Comparison of ENCODE assay signal across 1 cellular context in the genomic region with DNA sequence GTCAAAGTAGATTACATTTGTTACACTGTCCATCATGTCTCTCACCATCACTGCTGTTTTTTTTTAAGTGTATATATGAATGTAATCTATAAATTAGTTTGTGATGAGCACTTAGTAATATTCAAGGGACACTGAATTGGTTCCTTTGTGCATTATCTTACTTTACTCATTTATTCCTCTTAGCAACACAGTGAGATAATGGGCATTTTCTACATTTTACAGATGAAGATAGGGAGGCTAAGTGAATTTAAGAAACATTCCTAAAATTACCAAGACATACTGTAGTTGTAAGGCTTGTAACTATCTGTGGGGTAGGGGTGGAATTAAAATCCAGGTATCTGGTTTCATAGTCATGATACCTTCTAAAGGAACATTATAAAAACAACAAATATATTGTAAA.
TF ChIP-seq lines count a peak whose summit lies in the region.

No MANE protein-coding gene starts in this region.

TF ChIP-seq in SK-N-SH, 30 proteins besides CTCF, POLR2A, EP300 and RAD21 (continued from another document):
- TF ChIP-seq, protein P1, sequence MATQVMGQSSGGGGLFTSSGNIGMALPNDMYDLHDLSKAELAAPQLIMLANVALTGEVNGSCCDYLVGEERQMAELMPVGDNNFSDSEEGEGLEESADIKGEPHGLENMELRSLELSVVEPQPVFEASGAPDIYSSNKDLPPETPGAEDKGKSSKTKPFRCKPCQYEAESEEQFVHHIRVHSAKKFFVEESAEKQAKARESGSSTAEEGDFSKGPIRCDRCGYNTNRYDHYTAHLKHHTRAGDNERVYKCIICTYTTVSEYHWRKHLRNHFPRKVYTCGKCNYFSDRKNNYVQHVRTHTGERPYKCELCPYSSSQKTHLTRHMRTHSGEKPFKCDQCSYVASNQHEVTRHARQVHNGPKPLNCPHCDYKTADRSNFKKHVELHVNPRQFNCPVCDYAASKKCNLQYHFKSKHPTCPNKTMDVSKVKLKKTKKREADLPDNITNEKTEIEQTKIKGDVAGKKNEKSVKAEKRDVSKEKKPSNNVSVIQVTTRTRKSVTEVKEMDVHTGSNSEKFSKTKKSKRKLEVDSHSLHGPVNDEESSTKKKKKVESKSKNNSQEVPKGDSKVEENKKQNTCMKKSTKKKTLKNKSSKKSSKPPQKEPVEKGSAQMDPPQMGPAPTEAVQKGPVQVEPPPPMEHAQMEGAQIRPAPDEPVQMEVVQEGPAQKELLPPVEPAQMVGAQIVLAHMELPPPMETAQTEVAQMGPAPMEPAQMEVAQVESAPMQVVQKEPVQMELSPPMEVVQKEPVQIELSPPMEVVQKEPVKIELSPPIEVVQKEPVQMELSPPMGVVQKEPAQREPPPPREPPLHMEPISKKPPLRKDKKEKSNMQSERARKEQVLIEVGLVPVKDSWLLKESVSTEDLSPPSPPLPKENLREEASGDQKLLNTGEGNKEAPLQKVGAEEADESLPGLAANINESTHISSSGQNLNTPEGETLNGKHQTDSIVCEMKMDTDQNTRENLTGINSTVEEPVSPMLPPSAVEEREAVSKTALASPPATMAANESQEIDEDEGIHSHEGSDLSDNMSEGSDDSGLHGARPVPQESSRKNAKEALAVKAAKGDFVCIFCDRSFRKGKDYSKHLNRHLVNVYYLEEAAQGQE (IDR thresholded peaks at IDR 0.05; ENCODE audit: low read depth, low read length): no peak
- TF ChIP-seq GATA2 (CRISPR knock-in tag; IDR thresholded peaks at IDR 0.05) (no peak), MXI1 (IDR thresholded peaks at IDR 0.05; ENCODE audit: low read depth, low read length) (no peak), MEF2A (IDR thresholded peaks at IDR 0.05; ENCODE audit: borderline replicate concordance, low read depth) (no peak), RXRA (IDR thresholded peaks at IDR 0.05; ENCODE audit: borderline replicate concordance, low read depth) (no peak), TAF1 (IDR thresholded peaks at IDR 0.05; ENCODE audit: borderline replicate concordance, low read depth, low read length) (no peak), RFX5 (IDR thresholded peaks at IDR 0.05; ENCODE audit: low read length) (no peak), NRF1 (IDR thresholded peaks at IDR 0.05; ENCODE audit: low read depth, low read length) (no peak), FOSL2 (IDR thresholded peaks at IDR 0.05; ENCODE audit: borderline replicate concordance, low read depth) (no peak), SMC3 (IDR thresholded peaks at IDR 0.05; ENCODE audit: low read depth, low read length) (no peak), YY1 (IDR thresholded peaks at IDR 0.05; ENCODE audit: low read depth) (no peak), SIN3A (IDR thresholded peaks at IDR 0.05; ENCODE audit: borderline replicate concordance, low read depth, low read length) (no peak), POLR2AphosphoS5 (IDR thresholded peaks at IDR 0.05; ENCODE audit: low read depth, low read length) (no peak), JUND (IDR thresholded peaks at IDR 0.05) (no peak)
- TF ChIP-seq, protein P2, sequence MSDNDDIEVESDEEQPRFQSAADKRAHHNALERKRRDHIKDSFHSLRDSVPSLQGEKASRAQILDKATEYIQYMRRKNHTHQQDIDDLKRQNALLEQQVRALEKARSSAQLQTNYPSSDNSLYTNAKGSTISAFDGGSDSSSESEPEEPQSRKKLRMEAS (IDR thresholded peaks at IDR 0.05; ENCODE audit: low read depth): no peak
- TF ChIP-seq, protein P3, sequence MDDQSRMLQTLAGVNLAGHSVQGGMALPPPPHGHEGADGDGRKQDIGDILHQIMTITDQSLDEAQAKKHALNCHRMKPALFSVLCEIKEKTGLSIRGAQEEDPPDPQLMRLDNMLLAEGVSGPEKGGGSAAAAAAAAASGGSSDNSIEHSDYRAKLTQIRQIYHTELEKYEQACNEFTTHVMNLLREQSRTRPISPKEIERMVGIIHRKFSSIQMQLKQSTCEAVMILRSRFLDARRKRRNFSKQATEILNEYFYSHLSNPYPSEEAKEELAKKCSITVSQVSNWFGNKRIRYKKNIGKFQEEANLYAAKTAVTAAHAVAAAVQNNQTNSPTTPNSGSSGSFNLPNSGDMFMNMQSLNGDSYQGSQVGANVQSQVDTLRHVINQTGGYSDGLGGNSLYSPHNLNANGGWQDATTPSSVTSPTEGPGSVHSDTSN (IDR thresholded peaks at IDR 0.05): no peak
